Comparison of ENCODE assay signal across 24 cellular contexts in the genomic region with DNA sequence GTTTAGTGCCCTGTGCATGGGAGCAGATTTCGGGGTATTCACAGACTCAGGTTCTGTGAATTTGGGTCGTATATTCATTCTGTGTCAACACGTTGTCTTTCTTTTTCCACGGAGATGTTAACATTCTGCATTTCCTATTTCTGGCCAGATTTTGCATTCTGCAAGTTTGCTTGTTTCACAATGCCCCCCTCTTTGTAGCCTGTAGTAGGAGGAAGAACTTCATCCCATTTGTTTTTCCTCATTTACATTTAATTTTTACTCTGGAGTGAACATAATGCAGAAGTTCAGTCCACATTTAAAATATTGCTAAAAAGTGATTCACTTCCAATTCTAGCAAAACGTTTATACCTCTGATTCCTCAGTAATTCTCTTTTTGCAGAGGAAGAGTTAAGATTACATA. TPM values are rescaled to one million over a fixed set of nuclear protein-coding genes. Genes with fewer than 3 reads are reported as not detected.
A peak's percentile ranks its signal among the peaks of the same experiment; 100 is the strongest.
DNase-seq lines count a peak whose midpoint lies in the region; TF ChIP-seq lines count a peak whose summit lies in the region.
"Had no signal": no experiment of that assay in that cellular context is flagged by ENCODE, and none has a peak within 500 bp of the region (broad histone marks: within the 10 kb centered on the region; RNA-seq: fewer than 3 reads in every experiment).

No MANE protein-coding gene starts in this region.

- peaks cover 17 to 27% of the 10 kb centered on the region in 2 donors for H3K36me3 Mint-ChIP-seq in CD4-positive, alpha-beta memory T cell

- H3K4me1 ChIP-seq in CD4-positive, alpha-beta memory T cell (ENCODE audit: insufficient read depth, low read length), result peaks cover 24% of the 10 kb centered on the region
- H3K4me1 ChIP-seq in colonic mucosa (no peaks in the 10 kb centered on the region), neutrophil (ENCODE audit: control insufficient read depth in 1 of 2, insufficient read depth in 1 of 2, low read depth in 1 of 2, low read length in 1 of 2) (peaks cover 68% of the 10 kb centered on the region in 2 experiments)

- no peak overlapping the region for H3K4me3 ChIP-seq in CD4-positive, alpha-beta memory T cell (ENCODE audit: low read length in 2 of 2)
- H3K4me3 ChIP-seq in colonic mucosa (no peak overlapping the region), neutrophil (ENCODE audit: low read depth in 1 of 2, low read length in 1 of 2) (peak overlapping the region; percentile 24 to 32)
- H3K4me3 ChIP-seq: BLaER1 treated with 17β-estradiol and CSF1 and Interleukin-3, amounts not matched to agents 10 nM and 100 nM; GM23248; MG63 had no signal

- CTCF ChIA-PET in CD4-positive, alpha-beta memory T cell (lab: Charles Lee; ENCODE audit: partially characterized antibody), result interaction anchor here (1.2 to 14.2 kb wide), 4 partner anchors 10 to 103 kb away, joined by 4 to 333 read pairs (median 112); no protein-coding TSS in a partner anchor

- no peak for DNase-seq in CD4-positive, alpha-beta memory T cell
- DNase-seq in MV-4-11 (lab: John Stamatoyannopoulos, UW) (peak; percentile 37), colonic mucosa (no peak), A172 (ENCODE audit: low spot score) (no peak)
- DNase-seq in activated T-cell treated with anti-CD3 and anti-CD28 coated beads, Interleukin-2, amount 50 U/mL, for 48 hours, result no peak
- no peak for DNase-seq in stimulated activated CD4-positive, alpha-beta T cell treated with anti-CD3 and anti-CD28 coated beads, Interleukin-15, amount 100 ng/mL, for 24 hours
- DNase-seq: ACHN, DMS53, GDM1, GM23248, H9, HFFc6, Kasumi-1, MG63, NCI-H1105 treated with DMSO at 0.1 percent for 48 hours, NCI-H2029 treated with DMSO at 0.1 percent for 48 hours, NCI-H226, NCI-H510A treated with DMSO at 0.1 percent for 48 hours, NCI-H774, PC-3, SHP77 treated with DMSO at 0.1 percent for 48 hours had no signal

- peak overlapping the region in 6 of 7 donors; percentile 0 to 67 (median 15) for H3K27ac Mint-ChIP-seq in CD4-positive, alpha-beta memory T cell
- H3K27ac Mint-ChIP-seq: H9, HFFc6 had no signal

- POLR2A ChIA-PET in CD4-positive, alpha-beta memory T cell (lab: Charles Lee; ENCODE audit: partially characterized antibody), result interaction anchor here (1.5 to 17.5 kb wide), 5 partner anchors 9 to 73 kb away, joined by 4 to 651 read pairs (median 16); partner anchors contain the start of gene TAGAP

- H3K9me3 Mint-ChIP-seq in CD4-positive, alpha-beta memory T cell, result peaks cover 0 to 9% (median 3%) of the 10 kb centered on the region in 8 donors
- H3K9me3 Mint-ChIP-seq: H9, HFFc6 had no signal

- no peaks in the 10 kb centered on the region for H3K27me3 Mint-ChIP-seq in CD4-positive, alpha-beta memory T cell

- no peaks in the 10 kb centered on the region for H3K9me3 ChIP-seq in CD4-positive, alpha-beta memory T cell (ENCODE audit: control insufficient read depth in 1 of 2, low read length in 2 of 2)
- no peaks in the 10 kb centered on the region for H3K9me3 ChIP-seq in colonic mucosa
- H3K9me3 ChIP-seq in neutrophil, result no peaks in the 10 kb centered on the region
- H3K9me3 ChIP-seq: BLaER1 treated with 17β-estradiol and CSF1 and Interleukin-3, amounts not matched to agents 10 nM and 100 nM; MG63 had no signal

- H3K4me1 Mint-ChIP-seq in CD4-positive, alpha-beta memory T cell, result peaks cover 16 to 41% (median 25%) of the 10 kb centered on the region in 4 donors
- H3K4me1 Mint-ChIP-seq: H9 had no signal

- no peak overlapping the region for H3K9ac ChIP-seq in colonic mucosa (ENCODE audit: low read depth in 2 of 2, low read length in 2 of 2)
- H3K9ac ChIP-seq: BLaER1 treated with 17β-estradiol and CSF1 and Interleukin-3, amounts not matched to agents 10 nM and 100 nM; GM23248 had no signal

- intact Hi-C loops in CD4-positive, alpha-beta memory T cell (cut with micrococcal nuclease), result no loop called here
- intact Hi-C loops in colonic mucosa (cut with DNase I), result no loop called here

- TF ChIP-seq CTCF in colonic mucosa (IDR thresholded peaks at IDR 0.05) (no peak), neutrophil (IDR thresholded peaks at IDR 0.05) (no peak)

- H3K36me3 ChIP-seq in CD4-positive, alpha-beta memory T cell (ENCODE audit: insufficient read depth, low read length), result peaks cover 19% of the 10 kb centered on the region
- H3K36me3 ChIP-seq in colonic mucosa (no peaks in the 10 kb centered on the region), neutrophil (peaks cover 28% of the 10 kb centered on the region)
- H3K36me3 ChIP-seq: MG63 had no signal

- H3K4me3 Mint-ChIP-seq in CD4-positive, alpha-beta memory T cell, result no peak overlapping the region
- H3K4me3 Mint-ChIP-seq: H9, HFFc6 had no signal

- H3K27ac ChIP-seq in CD4-positive, alpha-beta memory T cell (ENCODE audit: low read depth, low read length), result no peak overlapping the region
- H3K27ac ChIP-seq in colonic mucosa (peak overlapping the region; percentile 1), neutrophil (peak overlapping the region; percentile 96)
- H3K27ac ChIP-seq: GM23248 had no signal

- H3K27me3 ChIP-seq in CD4-positive, alpha-beta memory T cell (ENCODE audit: insufficient read depth, low read length), result no peaks in the 10 kb centered on the region
- H3K27me3 ChIP-seq in colonic mucosa, result no peaks in the 10 kb centered on the region
- no peaks in the 10 kb centered on the region for H3K27me3 ChIP-seq in neutrophil
- H3K27me3 ChIP-seq: BLaER1 treated with 17β-estradiol and CSF1 and Interleukin-3, amounts not matched to agents 10 nM and 100 nM had no signal

RNA-seq across cellular contexts. Expression of gene TAGAP, which starts 13.0 kb away (rescaled TPM):
- total RNA-seq in CD4-positive, alpha-beta memory T cell, result 100 to 1,000 TPM; 160 to 161 TPM
- 100 to 1,000 TPM; 215 to 276 TPM for polyA plus RNA-seq in CD4-positive, alpha-beta memory T cell
- total RNA-seq in colonic mucosa, result 1 to 10 TPM; 1.1 to 2.3 TPM
- total RNA-seq in A172 (2014; rRNA removed; shearing (Covaris generic)), result not detected in 2 replicates
- total RNA-seq: GM23248, H9, HFFc6, PC-3, RPMI7951 had no signal
- polyA plus RNA-seq: GM23248 had no signal

RNA-seq across cellular contexts. Expression of gene RSPH3, which starts 31.8 kb away (rescaled TPM):
- 1 to 10 TPM; 3.4 to 3.5 TPM for total RNA-seq in CD4-positive, alpha-beta memory T cell
- polyA plus RNA-seq in CD4-positive, alpha-beta memory T cell, result 1 to 10 TPM in 1 of 2 donors, under 1 TPM in 1; 0.66 to 3.7 TPM
- total RNA-seq in colonic mucosa, result 10 to 100 TPM; 17.5 to 19.8 TPM
- 3.3 and 4.4 TPM in 2 replicates for total RNA-seq in A172 (2014; rRNA removed; shearing (Covaris generic))

Comparison
In these comparisons a context has a peak if more than half of its experiments do, and no peak if none do; other contexts are left out.
1. H3K4me3 ChIP-seq: peak in neutrophil (2 of 2); none in CD4-positive, alpha-beta memory T cell (0 of 2) and colonic mucosa (single experiment).
2. RNA of gene TAGAP, which starts 13.0 kb away (total RNA-seq): 160 to 161 TPM in CD4-positive, alpha-beta memory T cell; 1.1 to 2.3 TPM in colonic mucosa and not detected in A172; every median in the first group is over 10 times any median in the second.